In genomic region chr14:66037361-66037760, GRCh38 we compare ENCODE assay signal across 21 cellular contexts.
"Had no signal": no experiment of that assay in that cellular context is flagged by ENCODE, and none has a peak within 500 bp of the region (broad histone marks: within the 10 kb centered on the region; RNA-seq: fewer than 3 reads in every experiment).

No MANE protein-coding gene starts in this region.

- H3K4me3 Mint-ChIP-seq: mesothelial cell of epicardium; nephron; stimulated activated memory B cell treated with anti-CD40 and anti-IgM and Interleukin-4, amounts not matched to agents 10 μg/mL and 1 μg/mL and 100 μg/mL, for 72 hours; T-helper 1 cell treated with Interleukin-12 subunit alpha and Interleukin-12 subunit beta and Interleukin-4 antibody, amounts not matched to agents 30 μg/mL and 1 μg/mL, for 36 hours had no signal

- H3K36me3 ChIP-seq: thoracic aorta, upper lobe of left lung had no signal

- H3K4me1 Mint-ChIP-seq: nephron; stimulated activated memory B cell treated with anti-CD40 and anti-IgM and Interleukin-4, amounts not matched to agents 10 μg/mL and 1 μg/mL and 100 μg/mL, for 72 hours had no signal

- ATAC-seq: stimulated activated memory B cell treated with anti-CD40 and anti-IgM and Interleukin-4, amounts not matched to agents 10 μg/mL and 1 μg/mL and 100 μg/mL, for 72 hours had no signal

- H2AFZ ChIP-seq: hepatocyte had no signal

- H3K4me1 ChIP-seq: upper lobe of left lung had no signal

- H3K4me2 ChIP-seq: hepatocyte had no signal

- H3K27ac Mint-ChIP-seq: mesothelial cell of epicardium; stimulated activated memory B cell treated with anti-CD40 and anti-IgM and Interleukin-4, amounts not matched to agents 10 μg/mL and 1 μg/mL and 100 μg/mL, for 72 hours; T-helper 1 cell treated with Interleukin-12 subunit alpha and Interleukin-12 subunit beta and Interleukin-4 antibody, amounts not matched to agents 30 μg/mL and 1 μg/mL, for 36 hours had no signal

- H3K27ac ChIP-seq: hepatocyte, thoracic aorta, upper lobe of left lung, VCaP had no signal

- H3K27me3 ChIP-seq: hepatocyte, upper lobe of left lung had no signal

- H3K4me3 ChIP-seq: hepatocyte, lung, thoracic aorta, upper lobe of left lung had no signal

- H3K79me2 ChIP-seq: hepatocyte had no signal

- H3K9me3 ChIP-seq: thoracic aorta, upper lobe of left lung had no signal

- DNase-seq: activated CD4-positive, alpha-beta T cell treated with anti-CD3 and anti-CD28 coated beads for 1 hour; activated CD8-positive, alpha-beta memory T cell treated with anti-CD3 and anti-CD28 coated beads for 24 hours; activated CD8-positive, alpha-beta memory T cell treated with anti-CD3 and anti-CD28 coated beads, Interleukin-2, amount 50 U/mL, for 48 hours; activated effector memory CD4-positive, alpha-beta T cell treated with anti-CD3 and anti-CD28 coated beads, Interleukin-2, amount 50 U/mL, for 16 hours; activated naive CD4-positive, alpha-beta T cell treated with anti-CD3 and anti-CD28 coated beads, Interleukin-2, amount 50 U/mL, for 16 hours; activated T-cell treated with anti-CD3 and anti-CD28 coated beads, Interleukin-2, amount 50 U/mL, for 48 hours; cerebellar nuclear complex; cortex of kidney; posterior cingulate gyrus; small intestine; stimulated activated CD4-positive, alpha-beta T cell treated with anti-CD3 and anti-CD28 coated beads, Interleukin-15, amount 100 ng/mL, for 24 hours; stimulated activated CD4-positive, alpha-beta T cell treated with anti-CD3 and anti-CD28 coated beads, Interleukin-2, amount 100 ng/mL, for 48 hours; upper lobe of left lung had no signal
